In the genomic region with DNA sequence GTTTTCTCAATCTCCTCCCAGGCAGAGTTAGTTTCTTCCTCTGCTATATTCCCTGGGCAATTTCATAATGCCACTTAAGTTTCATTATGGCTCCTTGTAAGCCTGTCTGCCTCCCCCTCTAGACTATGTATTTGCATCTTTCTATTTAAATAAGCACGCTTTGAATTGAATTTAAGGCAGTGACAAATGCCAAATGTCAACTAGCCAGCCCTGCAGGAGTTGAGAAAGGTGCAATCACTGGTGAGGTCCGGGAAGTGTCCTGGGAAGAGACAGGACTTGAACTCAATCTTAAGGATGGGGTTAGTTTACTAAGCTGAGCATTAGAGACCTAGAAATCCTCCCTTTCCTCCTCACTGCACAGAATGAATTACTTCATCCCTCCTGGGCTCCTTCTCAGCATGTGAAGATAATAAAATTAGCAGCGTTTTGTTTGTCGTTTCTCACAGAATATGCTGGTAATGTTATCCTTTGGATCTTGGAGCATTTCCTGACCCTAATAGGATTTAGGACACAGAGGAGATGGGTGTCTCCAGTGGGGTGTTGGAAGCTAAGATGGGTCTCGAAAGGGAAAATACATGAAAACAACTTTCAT, we compare ENCODE assay signal across 9 cellular contexts. TPM values are rescaled to one million over a fixed set of nuclear protein-coding genes. Genes with fewer than 3 reads are reported as not detected.
DNase-seq lines count a peak whose midpoint lies in the region; ATAC-seq lines count a peak whose summit lies in the region.
"Had no signal": no experiment of that assay in that cellular context is flagged by ENCODE, and none has a peak within 500 bp of the region (broad histone marks: within the 10 kb centered on the region; RNA-seq: fewer than 3 reads in every experiment).

No MANE protein-coding gene starts in this region.

- no peak overlapping the region for H3K27ac ChIP-seq in ACC112 (ENCODE audit: low read depth, low read length)

- H3K36me3 ChIP-seq in ACC112 (ENCODE audit: insufficient read depth, low read length), result peaks cover 18% of the 10 kb centered on the region

- no peaks in the 10 kb centered on the region for H3K9me3 Mint-ChIP-seq in activated CD4-positive, alpha-beta memory T cell treated with anti-CD3 and anti-CD28 coated beads for 36 hours

- peaks cover 37% of the 10 kb centered on the region for H3K4me1 Mint-ChIP-seq in activated CD4-positive, alpha-beta memory T cell treated with anti-CD3 and anti-CD28 coated beads for 36 hours (ENCODE audit: low read depth)

- peak overlapping the region; percentile 86 for H3K27ac Mint-ChIP-seq in activated CD4-positive, alpha-beta memory T cell treated with anti-CD3 and anti-CD28 coated beads for 36 hours

- no peak overlapping the region for H2AFZ ChIP-seq in ACC112 (ENCODE audit: low read length, unreplicated experiment)

- ATAC-seq in GM21423 (IDR thresholded peaks at IDR 0.05; ENCODE audit: unreplicated experiment) (peak; percentile 8), GM19324 (IDR thresholded peaks at IDR 0.05; ENCODE audit: low FRiP score, unreplicated experiment) (no peak)

- H3K4me1 ChIP-seq in ACC112 (ENCODE audit: control insufficient read depth, insufficient read depth, low read length, unreplicated experiment), result peaks cover 17% of the 10 kb centered on the region

- H3K27me3 ChIP-seq in ACC112 (ENCODE audit: insufficient read depth, low read length), result no peaks in the 10 kb centered on the region
- H3K27me3 ChIP-seq: SJSA1 had no signal

- H3K27me3 Mint-ChIP-seq in activated CD4-positive, alpha-beta memory T cell treated with anti-CD3 and anti-CD28 coated beads for 36 hours, result peaks cover 4% of the 10 kb centered on the region

- H3K4me3 ChIP-seq in ACC112 (ENCODE audit: low read depth, low read length), result peak overlapping the region; percentile 82

- DNase-seq in activated CD4-positive, alpha-beta memory T cell treated with anti-CD3 and anti-CD28 coated beads for 36 hours, result no peak
- peak; percentile 24 for DNase-seq in left kidney (ENCODE audit: low read depth, low spot score)
- no peak for DNase-seq in NCI-H2227 (lab: John Stamatoyannopoulos, UW; ENCODE audit: unreplicated experiment)
- DNase-seq in activated CD4-positive, CD25-positive, alpha-beta regulatory T cell treated with anti-CD3 and anti-CD28 coated beads, Interleukin-2, amount 50 U/mL, for 72 hours, result no peak
- no peak for DNase-seq in stimulated activated naive CD4-positive, alpha-beta T cell treated with Interleukin-2 at 50 U/mL for 16 hours (lab: John Stamatoyannopoulos, UW)

- H3K4me3 Mint-ChIP-seq in activated CD4-positive, alpha-beta memory T cell treated with anti-CD3 and anti-CD28 coated beads for 36 hours, result no peak overlapping the region

- CTCF ChIA-PET in activated CD4-positive, alpha-beta memory T cell treated with anti-CD3 and anti-CD28 coated beads for 36 hours (lab: Charles Lee), result interaction anchor here (1.4 kb wide), 1 partner anchor 25 kb away, joined by 5 read pairs; no protein-coding TSS in a partner anchor

- H3K79me2 ChIP-seq in ACC112 (ENCODE audit: control insufficient read depth, insufficient read depth, low read length, unreplicated experiment), result peaks cover 19% of the 10 kb centered on the region

- peaks cover 8% of the 10 kb centered on the region for H3K36me3 Mint-ChIP-seq in activated CD4-positive, alpha-beta memory T cell treated with anti-CD3 and anti-CD28 coated beads for 36 hours

- POLR2A ChIA-PET in activated CD4-positive, alpha-beta memory T cell treated with anti-CD3 and anti-CD28 coated beads for 36 hours (lab: Charles Lee), result interaction anchor here (2.3 to 3.1 kb wide), 3 partner anchors 22 to 29 kb away, joined by 13 to 18 read pairs (median 15); a partner anchor contains a TSS

- intact Hi-C loops in activated CD4-positive, alpha-beta memory T cell treated with anti-CD3 and anti-CD28 coated beads for 36 hours (cut with micrococcal nuclease), result loop anchor here (1.0 to 10.0 kb wide), 8 partner anchors 22 to 1201 kb away; a partner anchor contains a TSS

RNA-seq across cellular contexts. Expression of a gene that starts 1.6 kb away (rescaled TPM):
- total RNA-seq in activated CD4-positive, alpha-beta memory T cell treated with anti-CD3 and anti-CD28 coated beads for 36 hours, result 10 to 100 TPM in 1 of 2 experiments, 1 to 10 TPM in 1; 10.0 to 11.4 TPM

RNA-seq across cellular contexts. Expression of a gene that starts 25.3 kb away (rescaled TPM):
- under 1 TPM; 0.86 to 0.90 TPM for total RNA-seq in activated CD4-positive, alpha-beta memory T cell treated with anti-CD3 and anti-CD28 coated beads for 36 hours
